In genomic region chr14:99426796-99427346, GRCh38 we compare ENCODE assay signal across 15 cellular contexts.
"Had no signal": no experiment of that assay in that cellular context is flagged by ENCODE, and none has a peak within 500 bp of the region (broad histone marks: within the 10 kb centered on the region; RNA-seq: fewer than 3 reads in every experiment).

No MANE protein-coding gene starts in this region.

- DNase-seq: activated B cell treated with CpG ODN at 0.5 μM for 24 hours; activated CD4-positive, alpha-beta T cell treated with anti-CD3 and anti-CD28 coated beads, Interleukin-2, amount 10 ng/mL, durations not matched to agents 24 days and 14 days; activated CD8-positive, alpha-beta memory T cell treated with anti-CD3 and anti-CD28 coated beads for 24 hours; activated naive CD4-positive, alpha-beta T cell treated with anti-CD3 and anti-CD28 coated beads for 36 hours; activated T-cell treated with anti-CD3 and anti-CD28 coated beads for 4 hours; effector CD4-positive, alpha-beta T cell; immature natural killer cell; left lung; ovary; stimulated activated CD4-positive, alpha-beta T cell treated with anti-CD3 and anti-CD28 coated beads, Interleukin-2, amount 100 ng/mL, for 48 hours; stimulated activated naive CD8-positive, alpha-beta T cell treated with anti-CD3 and anti-CD28 coated beads, Interleukin-15, Interleukin-2, amounts not matched to agents 100 U/mL and 50 U/mL, for 24 hours; upper lobe of left lung had no signal

- H3K27me3 ChIP-seq: left lung, ovary, suprapubic skin, upper lobe of left lung had no signal

- ATAC-seq: activated T-helper 17 cell treated with anti-CD3 and anti-CD28 coated beads, Interleukin-2, amount 50 U/mL, for 72 hours; left lung; stimulated activated naive CD8-positive, alpha-beta T cell treated with anti-CD3 and anti-CD28 coated beads, Interleukin-15, Interleukin-2, amounts not matched to agents 100 U/mL and 50 U/mL, for 24 hours had no signal

- H3K4me3 ChIP-seq: coronary artery, left lung, ovary, suprapubic skin, upper lobe of left lung had no signal

- H3K9me3 ChIP-seq: left lung, ovary, suprapubic skin had no signal

- H3K27ac ChIP-seq: coronary artery, left lung, ovary, suprapubic skin had no signal

- H3K36me3 ChIP-seq: ovary had no signal
